ENCODE assay signal across 28 cellular contexts in genomic region chr6:14578994-14579393, GRCh38.
"Had no signal": no experiment of that assay in that cellular context is flagged by ENCODE, and none has a peak within 500 bp of the region (broad histone marks: within the 10 kb centered on the region; RNA-seq: fewer than 3 reads in every experiment).

No MANE protein-coding gene starts in this region.

- H3K4me3 Mint-ChIP-seq: natural killer cell; nephron progenitor cell; neural progenitor cell; stimulated activated naive CD8-positive, alpha-beta T cell treated with anti-CD3 and anti-CD28 coated beads, Interleukin-15, Interleukin-2, amounts not matched to agents 100 ng/mL and 50 ng/mL, for 24 hours had no signal

- H3K27me3 ChIP-seq: hepatocyte, neural progenitor cell, neutrophil, ovary, suprapubic skin, tibial artery, upper lobe of right lung had no signal

- H3K27ac Mint-ChIP-seq: natural killer cell; nephron progenitor cell; neural progenitor cell; progenitor cell of endocrine pancreas; stimulated activated naive CD8-positive, alpha-beta T cell treated with anti-CD3 and anti-CD28 coated beads, Interleukin-15, Interleukin-2, amounts not matched to agents 100 ng/mL and 50 ng/mL, for 24 hours had no signal

- H3K9ac ChIP-seq: neural progenitor cell had no signal

- H3K4me1 ChIP-seq: neural progenitor cell, suprapubic skin, tibial artery, upper lobe of right lung had no signal

- H3K4me3 ChIP-seq: hepatocyte, left ventricle myocardium inferior, lung, mucosa of descending colon, neural progenitor cell, ovary, skin epidermis, suprapubic skin, thoracic aorta, tibial artery, upper lobe of right lung had no signal

- H3K9me3 ChIP-seq: mucosa of descending colon, neutrophil, ovary, suprapubic skin, thoracic aorta, tibial artery, upper lobe of right lung had no signal

- DNase-seq: islet precursor cell; left ventricle myocardium inferior; mesendoderm; midbrain; mucosa of descending colon; natural killer cell; nephron progenitor cell; occipital lobe; ovary; right cardiac atrium; stimulated activated CD4-positive, alpha-beta T cell treated with anti-CD3 and anti-CD28 coated beads, Interleukin-12 subunit alpha, Interleukin-12 subunit beta, amount 100 ng/mL, for 4 hours; stimulated activated CD4-positive, alpha-beta T cell treated with anti-CD3 and anti-CD28 coated beads, Interleukin-15, amount 100 ng/mL, for 24 hours; stimulated activated CD4-positive, alpha-beta T cell treated with anti-CD3 and anti-CD28 coated beads, Interleukin-2, amount 100 ng/mL, for 24 hours; stimulated activated CD4-positive, alpha-beta T cell treated with anti-CD3 and anti-CD28 coated beads, Interleukin-4, amount 100 ng/mL, for 1 hour; stimulated activated naive CD4-positive, alpha-beta T cell; tibial artery; trophoblast cell; upper lobe of right lung had no signal

- H3K4me2 ChIP-seq: hepatocyte, neural progenitor cell had no signal

- H3K79me2 ChIP-seq: hepatocyte had no signal

- H3K27me3 Mint-ChIP-seq: stimulated activated naive CD8-positive, alpha-beta T cell treated with anti-CD3 and anti-CD28 coated beads, Interleukin-15, Interleukin-2, amounts not matched to agents 100 ng/mL and 50 ng/mL, for 24 hours had no signal

- H3K4me1 Mint-ChIP-seq: natural killer cell, neural progenitor cell had no signal

- H2AFZ ChIP-seq: hepatocyte, neural progenitor cell had no signal

- H3K27ac ChIP-seq: hepatocyte, left ventricle myocardium inferior, neural progenitor cell, neutrophil, ovary, skin epidermis, suprapubic skin, thoracic aorta, tibial artery, upper lobe of right lung had no signal

- H3K36me3 Mint-ChIP-seq: natural killer cell had no signal

- H3K9me3 Mint-ChIP-seq: natural killer cell had no signal

- ATAC-seq: mucosa of descending colon, natural killer cell, right cardiac atrium, sciatic nerve, upper lobe of right lung had no signal

- H3K36me3 ChIP-seq: left ventricle myocardium inferior, neural progenitor cell, neutrophil, ovary, suprapubic skin, thoracic aorta, tibial artery, upper lobe of right lung had no signal
